13 cellular contexts compared by ENCODE assay signal in the genomic region with DNA sequence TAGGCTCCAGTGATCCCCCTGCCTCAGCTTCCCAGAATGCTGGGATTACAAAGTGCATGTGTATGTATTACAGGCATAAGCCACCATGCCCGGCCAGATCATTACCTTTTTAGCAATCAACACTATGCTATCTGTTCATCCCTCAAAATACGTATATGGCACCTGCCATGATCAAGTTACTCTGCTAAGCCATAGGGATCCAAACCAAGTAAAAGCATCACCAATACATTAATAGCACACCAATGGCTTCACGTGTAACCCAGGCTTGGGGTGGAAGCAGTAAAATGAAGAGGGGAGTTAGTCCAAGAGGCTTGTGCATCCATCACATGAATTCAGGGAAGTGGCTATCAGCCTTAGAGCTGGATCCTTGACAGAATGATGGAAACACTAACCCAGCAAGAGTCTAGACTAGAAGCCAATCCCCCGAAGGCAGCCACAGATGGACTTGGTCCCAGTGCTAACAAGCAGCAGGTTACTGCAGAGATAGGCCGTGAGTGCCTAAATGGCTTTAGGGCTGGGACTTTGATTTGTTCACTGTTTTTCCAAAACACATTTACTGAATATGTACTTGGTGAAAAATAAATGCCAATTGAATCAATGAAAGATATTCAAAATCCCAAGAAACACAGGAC.
"Had no signal": no experiment of that assay in that cellular context is flagged by ENCODE, and none has a peak within 500 bp of the region (broad histone marks: within the 10 kb centered on the region; RNA-seq: fewer than 3 reads in every experiment).

No MANE protein-coding gene starts in this region.

- ATAC-seq: gastroesophageal sphincter had no signal

- DNase-seq: activated gamma-delta T cell treated with Interleukin-2 at 50 U/mL for 16 hours; activated T-cell treated with anti-CD3 and anti-CD28 coated beads, Interleukin-2, amount 50 U/mL, for 1 hour; aorta; esophagus squamous epithelium; kidney; small intestine; T-helper 2 cell; thyroid gland had no signal

- H3K4me3 ChIP-seq: breast epithelium, esophagus squamous epithelium, gastroesophageal sphincter, thyroid gland, vagina had no signal

- H3K27ac ChIP-seq: breast epithelium, esophagus squamous epithelium, gastroesophageal sphincter, parathyroid adenoma, thyroid gland, vagina had no signal

- H3K9ac ChIP-seq: parathyroid adenoma had no signal

- H3K27me3 ChIP-seq: breast epithelium, esophagus squamous epithelium, gastroesophageal sphincter, thyroid gland, vagina had no signal

- H3K36me3 ChIP-seq: breast epithelium, esophagus squamous epithelium, gastroesophageal sphincter, thyroid gland, vagina had no signal

- H3K9me3 ChIP-seq: breast epithelium, esophagus squamous epithelium, gastroesophageal sphincter, thyroid gland, vagina had no signal

- FAIRE-seq: colon, kidney, small intestine had no signal

- H2AFZ ChIP-seq: parathyroid adenoma had no signal
